ENCODE assay signal across 28 cellular contexts in genomic region chr4:72194453-72194852, GRCh38.
"Had no signal": no experiment of that assay in that cellular context is flagged by ENCODE, and none has a peak within 500 bp of the region (broad histone marks: within the 10 kb centered on the region; RNA-seq: fewer than 3 reads in every experiment).

No MANE protein-coding gene starts in this region.

- H3K4me3 ChIP-seq: adrenal gland, ascending aorta, body of pancreas, breast epithelium, cardiac muscle cell had no signal

- DNase-seq: activated effector memory CD4-positive, alpha-beta T cell treated with anti-CD3 and anti-CD28 coated beads, Interleukin-2, amount 50 U/mL, for 16 hours; activated effector memory CD4-positive, alpha-beta T cell treated with Interleukin-2 at 50 U/mL for 16 hours; activated gamma-delta T cell; activated gamma-delta T cell treated with Interleukin-2 at 50 U/mL for 16 hours; activated naive CD4-positive, alpha-beta T cell; activated naive CD4-positive, alpha-beta T cell treated with anti-CD3 and anti-CD28 coated beads for 36 hours; activated naive CD4-positive, alpha-beta T cell treated with anti-CD3 and anti-CD28 coated beads, Interleukin-2, amount 10 ng/mL, durations not matched to agents 7 days and 5 days; activated naive CD4-positive, alpha-beta T cell treated with anti-CD3 and anti-CD28 coated beads, Interleukin-2, amount 50 U/mL, for 16 hours; activated naive CD4-positive, alpha-beta T cell treated with Interleukin-2 at 50 U/mL for 16 hours; activated naive CD8-positive, alpha-beta T cell treated with anti-CD3 and anti-CD28 coated beads for 36 hours; activated naive CD8-positive, alpha-beta T cell treated with anti-CD3 and anti-CD28 coated beads, Interleukin-2, amount 10 ng/mL, durations not matched to agents 7 days and 5 days; activated naive CD8-positive, alpha-beta T cell treated with anti-CD3 and anti-CD28 coated beads, Interleukin-2, amount 50 U/mL, for 24 hours; activated T-cell treated with anti-CD3 and anti-CD28 coated beads, Interleukin-2, amount 50 U/mL, for 1 hour; activated T-cell treated with anti-CD3 and anti-CD28 coated beads, Interleukin-2, amount 50 U/mL, for 24 hours; activated T-cell treated with anti-CD3 and anti-CD28 coated beads, Interleukin-2, amount 50 U/mL, for 4 hours; activated T-cell treated with anti-CD3 and anti-CD28 coated beads, Interleukin-2, amount 50 U/mL, for 48 hours; activated T-cell treated with anti-CD3 and anti-CD28 coated beads, Interleukin-2, amount 50 U/mL, for 72 hours; adrenal gland; amniotic stem cell; amygdala; aorta; body of pancreas; brain microvascular endothelial cell; central memory CD4-positive, alpha-beta T cell; cerebellar nuclear complex had no signal

- H3K27ac ChIP-seq: adrenal gland, ascending aorta, body of pancreas, brain microvascular endothelial cell, breast epithelium, cardiac muscle cell had no signal

- H3K9me3 ChIP-seq: adrenal gland, ascending aorta, body of pancreas, breast epithelium had no signal

- H3K36me3 ChIP-seq: adrenal gland, ascending aorta, brain microvascular endothelial cell, breast epithelium, cardiac muscle cell had no signal

- H3K4me1 ChIP-seq: adrenal gland, ascending aorta, body of pancreas, breast epithelium had no signal

- H3K27me3 ChIP-seq: adrenal gland, ascending aorta, body of pancreas, brain microvascular endothelial cell, breast epithelium, cardiac muscle cell had no signal
